Comparison of ENCODE assay signal across 25 cellular contexts in genomic region chr2:236998758-236999157, GRCh38.
A peak's percentile ranks its signal among the peaks of the same experiment; 100 is the strongest.
DNase-seq lines count a peak whose midpoint lies in the region; ATAC-seq, FAIRE-seq and TF ChIP-seq lines count a peak whose summit lies in the region.
"Had no signal": no experiment of that assay in that cellular context is flagged by ENCODE, and none has a peak within 500 bp of the region (broad histone marks: within the 10 kb centered on the region; RNA-seq: fewer than 3 reads in every experiment).

No MANE protein-coding gene starts in this region.

- peaks cover 33% of the 10 kb centered on the region for H3K27me3 Mint-ChIP-seq in activated T-cell treated with anti-CD3 and anti-CD28 coated beads, Interleukin-2, amount 50 U/mL, for 24 hours

- H3K27ac ChIP-seq in endothelial cell of umbilical vein (ENCODE audit: insufficient read depth, low read depth, low read length) (peak overlapping the region; percentile 88), prostate gland (peak overlapping the region in 1 of 2 donors; percentile 42)

- no peaks in the 10 kb centered on the region for H3K9me1 ChIP-seq in endothelial cell of umbilical vein (replicated peaks; ENCODE audit: control insufficient read depth, extremely low read depth, insufficient read depth, low read length)

- H3K27me3 ChIP-seq in endothelial cell of umbilical vein (ENCODE audit: control insufficient read depth in 2 of 2, insufficient read depth in 2 of 2, low read length in 2 of 2) (no peaks in the 10 kb centered on the region), prostate gland (replicated peaks; ENCODE audit: insufficient read depth) (no peaks in the 10 kb centered on the region)

- FAIRE-seq in endothelial cell of umbilical vein (lab: Jason Lieb, UNC), result peak; percentile 67
- FAIRE-seq: colon, endometrium, GM12892 had no signal

- H3K4me1 ChIP-seq in endothelial cell of umbilical vein (ENCODE audit: control insufficient read depth, extremely low read depth, insufficient read depth, low read length) (peaks cover 33% of the 10 kb centered on the region), prostate gland (replicated peaks) (peaks cover 13% of the 10 kb centered on the region)
- H3K4me1 ChIP-seq: HAP-1 had no signal

- DNase-seq in NCI-H2029 (lab: John Stamatoyannopoulos, UW) (peak; percentile 41), NCI-H2029 treated with DMSO at 0.1 percent for 48 hours (lab: John Stamatoyannopoulos, UW) (no peak), NCI-H69 (lab: John Stamatoyannopoulos, UW) (peak; percentile 18), endothelial cell of umbilical vein (ENCODE audit: low read depth, low spot score) (peak; percentile 52), prostate gland (ENCODE audit: low spot score) (peak; percentile 10)
- DNase-seq in activated effector memory CD4-positive, alpha-beta T cell treated with anti-CD3 and anti-CD28 coated beads, Interleukin-2, amount 50 U/mL, for 16 hours, result no peak
- no peak for DNase-seq in activated T-cell treated with anti-CD3 and anti-CD28 coated beads, Interleukin-2, amount 50 U/mL, for 24 hours
- DNase-seq: activated CD4-positive, alpha-beta T cell treated with anti-CD3 and anti-CD28 coated beads for 4 hours; activated naive CD8-positive, alpha-beta T cell treated with anti-CD3 and anti-CD28 coated beads for 36 hours; C1 segment of cervical spinal cord; islet precursor cell; KG1; NCI-H2081; NCI-H524 treated with DMSO at 0.1 percent for 48 hours; occipital lobe; SHP77; stimulated activated CD4-positive, alpha-beta T cell treated with anti-CD3 and anti-CD28 coated beads, Interleukin-12 subunit alpha, Interleukin-12 subunit beta, amount 100 ng/mL, for 4 hours; T-cell had no signal

- H3K9me3 ChIP-seq in endothelial cell of umbilical vein (replicated peaks; ENCODE audit: control insufficient read depth, insufficient read depth, low read length), result no peaks in the 10 kb centered on the region
- H3K9me3 ChIP-seq in prostate gland, result no peaks in the 10 kb centered on the region
- H3K9me3 ChIP-seq: HAP-1 had no signal

- H3K4me3 Mint-ChIP-seq in activated T-cell treated with anti-CD3 and anti-CD28 coated beads, Interleukin-2, amount 50 U/mL, for 24 hours, result no peak overlapping the region
- H3K4me3 Mint-ChIP-seq: activated naive CD8-positive, alpha-beta T cell treated with anti-CD3 and anti-CD28 coated beads for 36 hours; activated T-helper 1 cell treated with anti-CD3 and anti-CD28 coated beads, Interleukin-12 subunit alpha, Interleukin-12 subunit beta, Interleukin-2, Interleukin-4 antibody, amounts not matched to agents 30 ng/mL and 10 ng/mL and 1 ng/mL, durations not matched to agents 14 hours and 24 hours and 36 hours; T-cell had no signal

- ATAC-seq in GM18858 (IDR thresholded peaks at IDR 0.05; ENCODE audit: unreplicated experiment), result no peak
- ATAC-seq: T-cell had no signal

- H3K36me3 Mint-ChIP-seq in activated T-cell treated with anti-CD3 and anti-CD28 coated beads, Interleukin-2, amount 50 U/mL, for 24 hours (ENCODE audit: low read depth), result no peaks in the 10 kb centered on the region
- H3K36me3 Mint-ChIP-seq: activated naive CD8-positive, alpha-beta T cell treated with anti-CD3 and anti-CD28 coated beads for 36 hours had no signal

- H3K79me2 ChIP-seq in endothelial cell of umbilical vein (ENCODE audit: control insufficient read depth, insufficient read depth, low read length), result no peaks in the 10 kb centered on the region

- H3K9me3 Mint-ChIP-seq in activated T-cell treated with anti-CD3 and anti-CD28 coated beads, Interleukin-2, amount 50 U/mL, for 24 hours, result no peaks in the 10 kb centered on the region
- H3K9me3 Mint-ChIP-seq: activated naive CD8-positive, alpha-beta T cell treated with anti-CD3 and anti-CD28 coated beads for 36 hours; activated T-helper 1 cell treated with anti-CD3 and anti-CD28 coated beads, Interleukin-12 subunit alpha, Interleukin-12 subunit beta, Interleukin-2, Interleukin-4 antibody, amounts not matched to agents 30 ng/mL and 10 ng/mL and 1 ng/mL, durations not matched to agents 14 hours and 24 hours and 36 hours; T-cell had no signal

- TF ChIP-seq CTCF in endothelial cell of umbilical vein (IDR thresholded peaks at IDR 0.05; ENCODE audit: extremely low read depth in 1 of 2, insufficient read depth in 1 of 2, low read depth in 1 of 2, low read length in 2 of 2) (no peak), prostate gland (IDR thresholded peaks at IDR 0.05) (no peak)

- no peaks in the 10 kb centered on the region for H3K4me1 Mint-ChIP-seq in activated T-cell treated with anti-CD3 and anti-CD28 coated beads, Interleukin-2, amount 50 U/mL, for 24 hours (ENCODE audit: low read depth)
- H3K4me1 Mint-ChIP-seq: activated naive CD8-positive, alpha-beta T cell treated with anti-CD3 and anti-CD28 coated beads for 36 hours; T-cell had no signal

- CTCF ChIA-PET in endothelial cell of umbilical vein (lab: Charles Lee), result interaction anchor here (1.0 to 2.2 kb wide), 8 partner anchors 13 to 429 kb away, joined by 3 to 14 read pairs (median 5); partner anchors contain the start of gene ACKR3

- peak overlapping the region; percentile 55 for H3K4me2 ChIP-seq in endothelial cell of umbilical vein (ENCODE audit: insufficient read depth, low read length)

- peak; percentile 6 for TF ChIP-seq POLR2A in endothelial cell of umbilical vein (IDR thresholded peaks at IDR 0.05; ENCODE audit: low read depth, low read length)
- TF ChIP-seq POLR2A in prostate gland (IDR thresholded peaks at IDR 0.05), result no peak

- no TSS peak for BruUV-seq in endothelial cell of umbilical vein (replicated peaks; lab: Mats Ljungman, UMichigan)

- H2AFZ ChIP-seq in endothelial cell of umbilical vein (ENCODE audit: low read depth, low read length), result peak overlapping the region; percentile 21

- intact Hi-C loops in endothelial cell of umbilical vein (cut with micrococcal nuclease), result loop anchor here (1.0 to 5.0 kb wide), 5 partner anchors 14 to 166 kb away; no protein-coding TSS in a partner anchor
- intact Hi-C loops in prostate gland (cut with DNase I), result no loop called here

- no peak overlapping the region for H3K27ac Mint-ChIP-seq in activated T-cell treated with anti-CD3 and anti-CD28 coated beads, Interleukin-2, amount 50 U/mL, for 24 hours
- H3K27ac Mint-ChIP-seq: activated naive CD8-positive, alpha-beta T cell treated with anti-CD3 and anti-CD28 coated beads for 36 hours; activated T-helper 1 cell treated with anti-CD3 and anti-CD28 coated beads, Interleukin-12 subunit alpha, Interleukin-12 subunit beta, Interleukin-2, Interleukin-4 antibody, amounts not matched to agents 30 ng/mL and 10 ng/mL and 1 ng/mL, durations not matched to agents 14 hours and 24 hours and 36 hours; T-cell had no signal

- WGBS in prostate gland, result 67% methylated on average over 5 of the region's 5 CpGs

- H3K4me3 ChIP-seq in endothelial cell of umbilical vein (replicated peaks in 1 of 3; ENCODE audit: insufficient read depth in 1 of 3, low read depth in 1 of 3, low read length in 3 of 3), result no peak overlapping the region
- no peak overlapping the region for H3K4me3 ChIP-seq in prostate gland
- H3K4me3 ChIP-seq: HAP-1, lung had no signal

- peak overlapping the region; percentile 32 for H3K9ac ChIP-seq in endothelial cell of umbilical vein (replicated peaks; ENCODE audit: extremely low read depth, insufficient read depth, low read length)

- H3K36me3 ChIP-seq in endothelial cell of umbilical vein (ENCODE audit: control insufficient read depth in 2 of 2, extremely low read depth in 1 of 2, insufficient read depth in 2 of 2, low read length in 2 of 2), result no peaks in the 10 kb centered on the region
- no peaks in the 10 kb centered on the region for H3K36me3 ChIP-seq in prostate gland
- H3K36me3 ChIP-seq: HAP-1 had no signal

- POLR2A ChIA-PET in endothelial cell of umbilical vein (lab: Charles Lee), result interaction anchor here (1.0 to 1.4 kb wide), 2 partner anchors 48 to 109 kb away, joined by 3 read pairs; no protein-coding TSS in a partner anchor

- dilution Hi-C loops in endothelial cell of umbilical vein (cut with MboI; ENCODE audit: extremely low pct_ligation_motif_present, low sequenced_read_pairs), result no loop called here

- no peaks in the 10 kb centered on the region for H4K20me1 ChIP-seq in endothelial cell of umbilical vein (replicated peaks; ENCODE audit: control insufficient read depth, extremely low read depth, insufficient read depth, low read length)

TF ChIP-seq in endothelial cell of umbilical vein, 7 proteins besides CTCF, POLR2A, EP300 and RAD21:
- TF ChIP-seq GATA2 (IDR thresholded peaks at IDR 0.05; ENCODE audit: insufficient read depth, insufficient read length, low read depth, low read length) (no peak), FOS (IDR thresholded peaks at IDR 0.05; ENCODE audit: borderline replicate concordance, insufficient read depth, low read length) (peak; percentile 39), EZH2 (IDR thresholded peaks at IDR 0.05; ENCODE audit: borderline replicate concordance, low read depth, low read length, severe bottlenecking) (no peak)

Comparison
In these comparisons a context has a peak if more than half of its experiments do, and no peak if none do; other contexts are left out.
1. DNase-seq: peak in NCI-H2029 (single experiment), NCI-H69 (single experiment), endothelial cell of umbilical vein (single experiment) and prostate gland (single experiment); none in NCI-H2029 treated with DMSO at 0.1 percent for 48 hours (single experiment), activated effector memory CD4-positive, alpha-beta T cell treated with anti-CD3 and anti-CD28 coated beads, Interleukin-2, amount 50 U/mL, for 16 hours (single experiment) and activated T-cell treated with anti-CD3 and anti-CD28 coated beads, Interleukin-2, amount 50 U/mL, for 24 hours (single experiment).